9 cellular contexts compared by ENCODE assay signal in the genomic region with DNA sequence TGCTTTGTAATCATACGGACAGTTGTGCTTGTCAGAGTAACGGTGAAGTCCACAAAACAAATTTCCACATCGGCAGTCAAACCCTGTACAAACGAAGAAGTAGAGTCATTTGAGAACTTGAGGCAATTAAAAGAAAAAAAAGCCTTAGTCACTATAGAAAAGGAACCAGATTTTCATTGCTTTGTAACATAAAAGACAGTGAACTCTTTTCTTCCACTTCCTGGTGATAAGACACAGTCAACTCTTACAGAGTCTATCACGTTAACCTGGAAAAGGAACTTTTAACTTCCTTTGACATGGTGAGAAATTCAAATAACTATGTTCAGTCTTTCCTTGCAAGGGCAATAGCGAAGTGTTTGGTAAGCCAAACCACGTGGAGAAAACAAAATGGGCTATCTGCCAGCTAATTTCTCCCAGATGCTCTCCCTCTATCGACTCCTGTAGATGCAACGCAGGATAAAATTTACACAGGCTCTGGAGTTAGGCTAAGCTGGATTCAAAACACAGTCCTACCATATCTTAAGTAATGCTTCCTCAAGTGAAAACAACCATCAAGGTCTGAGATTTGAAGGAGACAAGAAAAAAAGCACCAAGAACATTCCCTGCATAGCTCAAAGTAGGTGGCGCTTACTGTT. TPM values are rescaled to one million over a fixed set of nuclear protein-coding genes. Genes with fewer than 3 reads are reported as not detected.
DNase-seq lines count a peak whose midpoint lies in the region; ATAC-seq, FAIRE-seq and TF ChIP-seq lines count a peak whose summit lies in the region.
"Had no signal": no experiment of that assay in that cellular context is flagged by ENCODE, and none has a peak within 500 bp of the region (broad histone marks: within the 10 kb centered on the region; RNA-seq: fewer than 3 reads in every experiment).

No MANE protein-coding gene starts in this region.

- DNase-seq in GM12892 (ENCODE audit: insufficient read length) (no peak), fibroblast of mammary gland (ENCODE audit: low read depth) (peak; percentile 69), pons (ENCODE audit: low spot score) (peak; percentile 61), AG20443 (ENCODE audit: low spot score) (no peak), tibial artery (no peak)

- H3K4me1 ChIP-seq in tibial artery, result peaks cover 0 to 83% (median 43%) of the 10 kb centered on the region in 4 donors

- ATAC-seq in SK-N-SH treated with all-trans-retinoic acid at 6 μM for 48 hours (no peak; the same call in 2 of the 3 replicates), GM18498 (IDR thresholded peaks at IDR 0.05; ENCODE audit: unreplicated experiment) (no peak), HG03342 (IDR thresholded peaks at IDR 0.05; ENCODE audit: unreplicated experiment) (no peak)

- no peaks in the 10 kb centered on the region for H3K27me3 ChIP-seq in tibial artery

- FAIRE-seq in GM12892 (lab: Jason Lieb, UNC), result peak; percentile 62

- TF ChIP-seq POLR2A in GM12892 (IDR thresholded peaks at IDR 0.05; ENCODE audit: low read depth, low read length), result no peak

- H3K27ac ChIP-seq in tibial artery, result peak overlapping the region in 1 of 2 donors; percentile 33

- H3K9me3 ChIP-seq in tibial artery, result no peaks in the 10 kb centered on the region
- H3K9me3 ChIP-seq: HAP-1 had no signal

- no peak overlapping the region for H3K4me3 ChIP-seq in fibroblast of mammary gland (ENCODE audit: control insufficient read depth, low read depth, low read length)
- H3K4me3 ChIP-seq in tibial artery, result no peak overlapping the region
- H3K4me3 ChIP-seq: HAP-1 had no signal

- H3K36me3 ChIP-seq in tibial artery, result peaks cover 77 to 92% (median 90%) of the 10 kb centered on the region in 3 donors

- intact Hi-C loops in tibial artery (cut with DNase I; ENCODE audit: low total_unique reads), result no loop called here

- TF ChIP-seq CTCF in fibroblast of mammary gland (conservative IDR thresholded peaks at IDR 0.05; ENCODE audit: control insufficient read depth, insufficient read depth, low read depth, low read length) (no peak), tibial artery (IDR thresholded peaks at IDR 0.05) (no peak)

TF ChIP-seq in SK-N-SH treated with all-trans-retinoic acid at 6 μM for 48 hours, 23 proteins besides CTCF, POLR2A, EP300 and RAD21:
- no peak for TF ChIP-seq BACH2 (CRISPR knock-in tag; IDR thresholded peaks at IDR 0.05; ENCODE audit: borderline replicate concordance)
- peak; percentile 86 for TF ChIP-seq ZFP30 (CRISPR knock-in tag; IDR thresholded peaks at IDR 0.05)
- TF ChIP-seq TCF4 (CRISPR knock-in tag; IDR thresholded peaks at IDR 0.05; ENCODE audit: borderline replicate concordance), result peak; percentile 77; the same call in 1 of the 2 replicates
- no peak for TF ChIP-seq SNAI2 (CRISPR knock-in tag; IDR thresholded peaks at IDR 0.05)
- TF ChIP-seq ZFP3 (CRISPR knock-in tag; IDR thresholded peaks at IDR 0.05), result no peak

RNA-seq across cellular contexts. Expression of gene ZFAND5, which starts 8.9 kb away (rescaled TPM):
- polyA plus RNA-seq in GM12892 (2012; ENCODE audit: missing spikeins), result 94.7 TPM

Comparison
In these comparisons a context has a peak if more than half of its experiments do, and no peak if none do; other contexts are left out.
1. DNase-seq: peak in fibroblast of mammary gland (single experiment) and pons (single experiment); none in GM12892 (single experiment), AG20443 (single experiment) and tibial artery (0 of 2).